In genomic region chr1:104295516-104295915, GRCh38 we compare ENCODE assay signal across 27 cellular contexts.
"Had no signal": no experiment of that assay in that cellular context is flagged by ENCODE, and none has a peak within 500 bp of the region (broad histone marks: within the 10 kb centered on the region; RNA-seq: fewer than 3 reads in every experiment).

No MANE protein-coding gene starts in this region.

- H3K4me3 Mint-ChIP-seq: activated B cell treated with CpG ODN at 0.5 μM for 24 hours; activated CD4-positive, alpha-beta T cell treated with anti-CD3 and anti-CD28 coated beads for 36 hours; activated naive CD8-positive, alpha-beta T cell; activated T-cell treated with anti-CD3 and anti-CD28 coated beads, Interleukin-2, amount 50 U/mL, for 24 hours; natural killer cell treated with Interleukin-12 subunit alpha and Interleukin-12 subunit beta and Interleukin-15 and Interleukin-18, amount 100 ng/mL, for 72 hours; stimulated activated naive CD8-positive, alpha-beta T cell treated with anti-CD3 and anti-CD28 coated beads, Interleukin-15, Interleukin-2, amounts not matched to agents 100 ng/mL and 50 ng/mL, for 24 hours had no signal

- H3K27me3 ChIP-seq: adrenal gland, ascending aorta, brain microvascular endothelial cell, gastrocnemius medialis, ovary, thyroid gland, upper lobe of right lung had no signal

- H3K4me1 Mint-ChIP-seq: activated B cell treated with CpG ODN at 0.5 μM for 24 hours; activated CD4-positive, alpha-beta T cell treated with anti-CD3 and anti-CD28 coated beads for 36 hours had no signal

- H3K27ac ChIP-seq: adrenal gland, ascending aorta, brain microvascular endothelial cell, gastrocnemius medialis, ovary, psoas muscle, thyroid gland, upper lobe of right lung had no signal

- H3K36me3 Mint-ChIP-seq: activated naive CD8-positive, alpha-beta T cell; natural killer cell treated with Interleukin-12 subunit alpha and Interleukin-12 subunit beta and Interleukin-15 and Interleukin-18, amount 100 ng/mL, for 72 hours had no signal

- H3K4me3 ChIP-seq: adrenal gland, ascending aorta, gastrocnemius medialis, ovary, psoas muscle, thyroid gland, upper lobe of right lung had no signal

- H3K27ac Mint-ChIP-seq: activated B cell treated with CpG ODN at 0.5 μM for 24 hours; activated CD4-positive, alpha-beta T cell treated with anti-CD3 and anti-CD28 coated beads for 36 hours; activated naive CD8-positive, alpha-beta T cell; activated T-cell treated with anti-CD3 and anti-CD28 coated beads, Interleukin-2, amount 50 U/mL, for 24 hours; activated T-helper 2 cell treated with anti-CD3 and anti-CD28 coated beads, Interferon-gamma antibody, Interleukin-2, Interleukin-4, amounts not matched to agents 10 μg/mL and 5 μg/mL and 100 μg/mL, durations not matched to agents 14 hours and 24 hours and 36 hours; natural killer cell treated with Interleukin-12 subunit alpha and Interleukin-12 subunit beta and Interleukin-15 and Interleukin-18, amount 100 ng/mL, for 72 hours; stimulated activated naive CD8-positive, alpha-beta T cell treated with anti-CD3 and anti-CD28 coated beads, Interleukin-15, Interleukin-2, amounts not matched to agents 100 ng/mL and 50 ng/mL, for 24 hours had no signal

- DNase-seq: activated B cell treated with CpG ODN at 0.5 μM for 24 hours; activated CD4-positive, alpha-beta T cell treated with anti-CD3 and anti-CD28 coated beads for 36 hours; activated CD4-positive, alpha-beta T cell treated with anti-CD3 and anti-CD28 coated beads, Interleukin-2, amount 50 U/mL, for 4 hours; activated CD8-positive, alpha-beta memory T cell treated with anti-CD3 and anti-CD28 coated beads for 24 hours; activated CD8-positive, alpha-beta memory T cell treated with anti-CD3 and anti-CD28 coated beads, Interleukin-2, amount 50 U/mL, for 4 hours; activated naive CD4-positive, alpha-beta T cell; activated T-cell treated with anti-CD3 and anti-CD28 coated beads, Interleukin-2, amount 50 U/mL, for 24 hours; adrenal gland; brain microvascular endothelial cell; caudate nucleus; dermis blood vessel endothelial cell; effector memory CD4-positive, alpha-beta T cell; gastrocnemius medialis; hippocampal formation; left ventricle myocardium superior; mammary epithelial cell; ovary; psoas muscle; right cardiac atrium; substantia nigra; thyroid gland; upper lobe of right lung had no signal

- ATAC-seq: activated CD4-positive, alpha-beta T cell treated with anti-CD3 and anti-CD28 coated beads for 36 hours; gastrocnemius medialis; left ventricle myocardium superior; natural killer cell treated with Interleukin-12 subunit alpha and Interleukin-12 subunit beta and Interleukin-15 and Interleukin-18, amount 100 ng/mL, for 72 hours; psoas muscle; right cardiac atrium; upper lobe of right lung had no signal

- H3K27me3 Mint-ChIP-seq: activated B cell treated with CpG ODN at 0.5 μM for 24 hours; activated CD4-positive, alpha-beta T cell treated with anti-CD3 and anti-CD28 coated beads for 36 hours; activated naive CD8-positive, alpha-beta T cell; activated T-cell treated with anti-CD3 and anti-CD28 coated beads, Interleukin-2, amount 50 U/mL, for 24 hours; natural killer cell treated with Interleukin-12 subunit alpha and Interleukin-12 subunit beta and Interleukin-15 and Interleukin-18, amount 100 ng/mL, for 72 hours; stimulated activated naive CD8-positive, alpha-beta T cell treated with anti-CD3 and anti-CD28 coated beads, Interleukin-15, Interleukin-2, amounts not matched to agents 100 ng/mL and 50 ng/mL, for 24 hours had no signal

- H3K9me3 Mint-ChIP-seq: activated B cell treated with CpG ODN at 0.5 μM for 24 hours had no signal
